Comparison of ENCODE assay signal across 14 cellular contexts in genomic region chr3:85259748-85260147, GRCh38.
DNase-seq lines count a peak whose midpoint lies in the region; TF ChIP-seq lines count a peak whose summit lies in the region.
"Had no signal": no experiment of that assay in that cellular context is flagged by ENCODE, and none has a peak within 500 bp of the region (broad histone marks: within the 10 kb centered on the region; RNA-seq: fewer than 3 reads in every experiment).

No MANE protein-coding gene starts in this region.

- intact Hi-C loops in head of caudate nucleus (cut with DNase I) = no loop called here

- TF ChIP-seq CTCF in epithelial cell of esophagus (IDR thresholded peaks at IDR 0.05; ENCODE audit: insufficient read depth, low read depth, low read length, missing control alignments) = no peak

- DNase-seq in DMS53 (lab: John Stamatoyannopoulos, UW) = peak; percentile 33
- peak; percentile 6 for DNase-seq in DMS53 treated with DMSO at 0.1 percent for 48 hours (lab: John Stamatoyannopoulos, UW; ENCODE audit: unreplicated experiment)
- DNase-seq in RKO (ENCODE audit: low spot score) = peak; percentile 43
- peak; percentile 36 for DNase-seq in epithelial cell of esophagus (ENCODE audit: low read depth)
- no peak for DNase-seq in NCI-H446 (lab: John Stamatoyannopoulos, UW)
- no peak for DNase-seq in head of caudate nucleus
- DNase-seq in erythroblast (lab: John Stamatoyannopoulos, UW) = no peak
- DNase-seq: BE2C; CD4-positive, alpha-beta memory T cell; DND-41; GDM1; GOT3; H9 had no signal

- no peak overlapping the region for H3K4me3 ChIP-seq in epithelial cell of esophagus (ENCODE audit: low read length)
- H3K4me3 ChIP-seq: A549 had no signal

- TF ChIP-seq POLR2A in erythroblast (IDR thresholded peaks at IDR 0.05; ENCODE audit: low read length) = no peak

Comparison
In these comparisons a context has a peak if more than half of its experiments do, and no peak if none do; other contexts are left out.
1. DNase-seq: peak in DMS53 (single experiment), DMS53 treated with DMSO at 0.1 percent for 48 hours (single experiment), RKO (single experiment) and epithelial cell of esophagus (single experiment); none in NCI-H446 (0 of 2), head of caudate nucleus (0 of 42) and erythroblast (0 of 2).